Comparison of ENCODE assay signal across 1 cellular context in genomic region chr11:117195208-117195607, GRCh38.
TF ChIP-seq lines count a peak whose summit lies in the region.

No MANE protein-coding gene starts in this region.

TF ChIP-seq in H1, 55 proteins besides CTCF, POLR2A, EP300 and RAD21:
- no peak for TF ChIP-seq ATF2 (IDR thresholded peaks at IDR 0.05; ENCODE audit: low read length)
- TF ChIP-seq YY1 (IDR thresholded peaks at IDR 0.05; ENCODE audit: low read depth, low read length), result no peak
- TF ChIP-seq NRF1 (IDR thresholded peaks at IDR 0.05; ENCODE audit: low read depth, low read length), result no peak
- no peak for TF ChIP-seq EGR1 (IDR thresholded peaks at IDR 0.05; ENCODE audit: borderline replicate concordance, low read depth, low read length)
- no peak for TF ChIP-seq SIN3A (conservative IDR thresholded peaks at IDR 0.05 in 1 of 2, IDR thresholded peaks at IDR 0.05 in 1 of 2; ENCODE audit: low read depth in 1 of 2, low read length in 2 of 2)
- no peak for TF ChIP-seq HDAC6 (IDR thresholded peaks at IDR 0.05; ENCODE audit: low read depth, low read length)
- no peak for TF ChIP-seq MAFK (IDR thresholded peaks at IDR 0.05; ENCODE audit: low read depth, low read length)
- no peak for TF ChIP-seq SUZ12 (IDR thresholded peaks at IDR 0.05; ENCODE audit: low read length)
- TF ChIP-seq CBX8 (IDR thresholded peaks at IDR 0.05; ENCODE audit: borderline replicate concordance, low read depth, low read length), result no peak
- no peak for TF ChIP-seq SIX5 (IDR thresholded peaks at IDR 0.05; ENCODE audit: low read depth, low read length)
- TF ChIP-seq TAF7 (optimal IDR thresholded peaks at IDR 0.05; ENCODE audit: borderline replicate concordance, low read depth, low read length), result no peak
- TF ChIP-seq KDM4A (IDR thresholded peaks at IDR 0.05; ENCODE audit: low read depth, low read length, severe bottlenecking), result no peak
- no peak for TF ChIP-seq JUN (IDR thresholded peaks at IDR 0.05; ENCODE audit: low read depth, low read length)
- TF ChIP-seq SRF (IDR thresholded peaks at IDR 0.05; ENCODE audit: low read depth, low read length), result no peak
- TF ChIP-seq RBBP5 (IDR thresholded peaks at IDR 0.05; ENCODE audit: borderline replicate concordance, low read depth, low read length), result no peak
- TF ChIP-seq SP2 (IDR thresholded peaks at IDR 0.05; ENCODE audit: low read length), result no peak
- TF ChIP-seq POU5F1 (IDR thresholded peaks at IDR 0.05; ENCODE audit: low read depth, low read length), result no peak
- TF ChIP-seq NANOG (IDR thresholded peaks at IDR 0.05; ENCODE audit: insufficient read depth, low read depth, low read length, poor library complexity, severe bottlenecking), result no peak
- TF ChIP-seq TAF1 (IDR thresholded peaks at IDR 0.05; ENCODE audit: low read depth, low read length), result no peak
